In genomic region chr12:109879332-109880048, GRCh38 we compare ENCODE assay signal across 8 cellular contexts. TPM values are rescaled to one million over a fixed set of nuclear protein-coding genes. Genes with fewer than 3 reads are reported as not detected.
A peak's percentile ranks its signal among the peaks of the same experiment; 100 is the strongest.
DNase-seq lines count a peak whose midpoint lies in the region; ATAC-seq, FAIRE-seq and TF ChIP-seq lines count a peak whose summit lies in the region.

No MANE protein-coding gene starts in this region.

- peak overlapping the region; percentile 75 for H3K4me3 ChIP-seq in BJ (ENCODE audit: low read depth, low read length)
- H3K4me3 ChIP-seq in aorta (ENCODE audit: low read length in 2 of 2) = peak overlapping the region; percentile 69 to 92

- TF ChIP-seq RAD21 in Ishikawa (IDR thresholded peaks at IDR 0.05; ENCODE audit: low read depth) = no peak

- DNase-seq in BJ (ENCODE audit: low read depth) (no peak), caudate nucleus (lab: John Stamatoyannopoulos, UW) (peak in 17 of 61 donors; percentile 6 to 51 (median 25)), midbrain (lab: John Stamatoyannopoulos, UW) (peak; percentile 45), aorta (peak in 1 of 2 donors; percentile 53), NCI-H510A treated with DMSO at 0.1 percent for 48 hours (lab: John Stamatoyannopoulos, UW) (no peak), HTR-8/SVneo (ENCODE audit: insufficient read length, low spot score) (no peak)

- no peak for TF ChIP-seq CTCF in BJ (IDR thresholded peaks at IDR 0.05; ENCODE audit: insufficient read depth, low read depth, low read length)

- TF ChIP-seq EP300 in Ishikawa (IDR thresholded peaks at IDR 0.05; ENCODE audit: borderline replicate concordance) = no peak

- CTCF ChIA-PET in BJ (lab: Yijun Ruan, JAX) = interaction anchor here (1.3 to 4.4 kb wide), 3 partner anchors 9 to 33 kb away, joined by 3 to 17 read pairs (median 14); no protein-coding TSS in a partner anchor

- 1 to 2% methylated on average over 14 of the region's 14 CpGs for WGBS in aorta, 2 donors

- no peaks in the 10 kb centered on the region for H3K36me3 ChIP-seq in BJ (ENCODE audit: control insufficient read depth, insufficient read depth, low read length)
- no peaks in the 10 kb centered on the region for H3K36me3 ChIP-seq in aorta (ENCODE audit: control insufficient read depth in 1 of 2, insufficient read depth in 2 of 2, low read length in 1 of 2)

- intact Hi-C loops in aorta (cut with DNase I) = loop anchor here (1.0 to 10.0 kb wide), 3 partner anchors 72 to 285 kb away; no protein-coding TSS in a partner anchor

- no peaks in the 10 kb centered on the region for H3K27me3 ChIP-seq in BJ (ENCODE audit: control insufficient read depth, insufficient read depth, low read length)
- H3K27me3 ChIP-seq in aorta (ENCODE audit: control insufficient read depth in 1 of 2, insufficient read depth in 2 of 2, low read length in 1 of 2) = no peaks in the 10 kb centered on the region

- H3K27ac ChIP-seq in caudate nucleus (ENCODE audit: low read depth, low read length) = peak overlapping the region; percentile 94
- H3K27ac ChIP-seq in aorta (ENCODE audit: low read depth in 1 of 2, low read length in 2 of 2) = peak overlapping the region in 1 of 2 donors; percentile 15

- POLR2A ChIA-PET in BJ (lab: Charles Lee) = interaction anchor here (0.5 kb wide), 1 partner anchor 566 kb away, joined by 9 read pairs; no protein-coding TSS in a partner anchor

- no peak for ATAC-seq in aorta (ENCODE audit: low FRiP score)
- ATAC-seq in GM18907 (IDR thresholded peaks at IDR 0.05; ENCODE audit: unreplicated experiment) = no peak

- H3K4me1 ChIP-seq in aorta (ENCODE audit: control insufficient read depth in 1 of 2, insufficient read depth in 2 of 2, low read length in 2 of 2) = peaks cover 0 to 4% of the 10 kb centered on the region in 2 donors

- H3K9me3 ChIP-seq in aorta (ENCODE audit: control insufficient read depth, low read length) = no peaks in the 10 kb centered on the region

- FAIRE-seq in HTR-8/SVneo (lab: Jason Lieb, UNC) = no peak

TF ChIP-seq in Ishikawa, 13 proteins besides CTCF, POLR2A, EP300 and RAD21:
- TF ChIP-seq ZBTB7A (IDR thresholded peaks at IDR 0.05; ENCODE audit: low read depth) (no peak), EGR1 (IDR thresholded peaks at IDR 0.05) (no peak), REST (IDR thresholded peaks at IDR 0.05; ENCODE audit: low read depth) (no peak), TEAD4 (IDR thresholded peaks at IDR 0.05) (no peak), TAF1 (IDR thresholded peaks at IDR 0.05; ENCODE audit: low read depth) (0 out of 2 replicates have a peak, but pooled peaks have one; percentile 30), USF1 (IDR thresholded peaks at IDR 0.05) (no peak)

RNA-seq across cellular contexts. Expression of gene GLTP, which starts 0.9 kb away (rescaled TPM):
- polyA plus RNA-seq in BJ (2011; rRNA removed) (33.8 and 35.1 TPM in 2 replicates), aorta (10 to 100 TPM; 25.4 to 31.7 TPM)
- polyA minus RNA-seq in BJ (2011; rRNA and poly(A)+ RNA removed) = 34.9 and 85.1 TPM in 2 replicates
- 10 to 100 TPM; 38.4 to 38.6 TPM for total RNA-seq in aorta

RNA-seq across cellular contexts. Expression of gene TCHP, which starts 20.6 kb away (rescaled TPM):
- polyA plus RNA-seq in BJ (2011; rRNA removed) (6.3 and 9.1 TPM in 2 replicates), aorta (10 to 100 TPM in 1 of 2 donors, 1 to 10 TPM in 1; 4.3 to 14.6 TPM)
- 3.1 and 3.4 TPM in 2 replicates for polyA minus RNA-seq in BJ (2011; rRNA and poly(A)+ RNA removed)
- 10 to 100 TPM in 1 of 2 donors, 1 to 10 TPM in 1; 9.8 to 21.1 TPM for total RNA-seq in aorta

RNA-seq across cellular contexts. Expression of gene TRPV4, which starts 46.3 kb away (rescaled TPM):
- polyA plus RNA-seq in BJ (2011; rRNA removed) (7.4 and 13.4 TPM in 2 replicates), aorta (1 to 10 TPM in 1 of 2 donors, under 1 TPM in 1; 0.08 to 1.3 TPM)
- 14.2 and 19.8 TPM in 2 replicates for polyA minus RNA-seq in BJ (2011; rRNA and poly(A)+ RNA removed)
- total RNA-seq in aorta = 1 to 10 TPM; 2.5 to 3.9 TPM
